17 cellular contexts compared by ENCODE assay signal in the genomic region with DNA sequence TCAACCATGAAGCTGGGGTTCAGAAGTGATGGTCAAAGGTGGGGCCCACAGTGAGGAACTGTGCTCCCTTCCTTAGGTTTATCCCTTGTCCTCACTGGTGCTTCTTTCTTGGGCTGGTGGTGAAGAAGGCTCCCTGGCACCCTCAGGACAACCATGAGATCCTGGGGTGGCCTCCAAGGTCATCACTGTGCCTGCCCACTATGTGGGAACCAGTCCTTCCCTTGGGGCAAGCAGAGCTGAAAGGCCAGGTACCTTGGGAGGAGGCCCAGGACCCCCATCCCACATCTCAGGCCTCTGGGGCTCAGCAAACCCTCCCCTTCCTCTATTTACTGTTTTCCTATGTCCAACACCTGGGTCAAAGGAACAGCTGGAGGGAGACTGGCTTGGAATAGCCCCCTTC. TPM values are rescaled to one million over a fixed set of nuclear protein-coding genes. Genes with fewer than 3 reads are reported as not detected.
DNase-seq lines count a peak whose midpoint lies in the region; ATAC-seq and TF ChIP-seq lines count a peak whose summit lies in the region.
"Had no signal": no experiment of that assay in that cellular context is flagged by ENCODE, and none has a peak within 500 bp of the region (broad histone marks: within the 10 kb centered on the region; RNA-seq: fewer than 3 reads in every experiment).

No MANE protein-coding gene starts in this region.

- H3K27ac ChIP-seq in neutrophil = peak overlapping the region; percentile 42
- H3K27ac ChIP-seq: 22Rv1, A549, GM23248, HL-60 had no signal

- CTCF ChIA-PET in activated naive CD4-positive, alpha-beta T cell treated with anti-CD3 and anti-CD28 coated beads, Interleukin-2, amount 10 ng/mL, durations not matched to agents 7 days and 5 days (lab: Charles Lee) = interaction anchor here (0.8 to 0.9 kb wide), 2 partner anchors 8 to 10 kb away, joined by 3 read pairs; no protein-coding TSS in a partner anchor
- CTCF ChIA-PET in activated naive CD4-positive, alpha-beta T cell treated with anti-CD3 and anti-CD28 coated beads for 36 hours (lab: Charles Lee) = interaction anchor here (0.7 to 1.2 kb wide), 2 partner anchors 11 to 145 kb away, joined by 3 to 5 read pairs; no protein-coding TSS in a partner anchor

- H3K4me3 ChIP-seq in neutrophil (ENCODE audit: low read depth in 1 of 2, low read length in 1 of 2) = no peak overlapping the region
- H3K4me3 ChIP-seq: A549, GM23248, HAP-1 had no signal

- H3K4me1 ChIP-seq in neutrophil (ENCODE audit: control insufficient read depth in 1 of 2, insufficient read depth in 1 of 2, low read depth in 1 of 2, low read length in 1 of 2) = peaks cover 8 to 15% of the 10 kb centered on the region in 2 experiments
- H3K4me1 ChIP-seq: A549, HAP-1 had no signal

- H3K4me3 Mint-ChIP-seq in activated naive CD4-positive, alpha-beta T cell treated with anti-CD3 and anti-CD28 coated beads, Interleukin-2, amount 10 ng/mL, durations not matched to agents 7 days and 5 days = no peak overlapping the region
- H3K4me3 Mint-ChIP-seq in activated naive CD4-positive, alpha-beta T cell treated with anti-CD3 and anti-CD28 coated beads for 36 hours = no peak overlapping the region
- no peak overlapping the region for H3K4me3 Mint-ChIP-seq in chondrocyte (ENCODE audit: unreplicated experiment)
- H3K4me3 Mint-ChIP-seq: CD4-positive, CD25-positive, alpha-beta regulatory T cell; CD8-positive, alpha-beta memory T cell had no signal

- no peak for ATAC-seq in GM19023 (IDR thresholded peaks at IDR 0.05; ENCODE audit: unreplicated experiment)

- H3K4me1 Mint-ChIP-seq in activated naive CD4-positive, alpha-beta T cell treated with anti-CD3 and anti-CD28 coated beads, Interleukin-2, amount 10 ng/mL, durations not matched to agents 7 days and 5 days = no peaks in the 10 kb centered on the region
- no peaks in the 10 kb centered on the region for H3K4me1 Mint-ChIP-seq in activated naive CD4-positive, alpha-beta T cell treated with anti-CD3 and anti-CD28 coated beads for 36 hours (ENCODE audit: low read depth)
- H3K4me1 Mint-ChIP-seq in chondrocyte (ENCODE audit: low read depth) = no peaks in the 10 kb centered on the region
- H3K4me1 Mint-ChIP-seq: CD4-positive, CD25-positive, alpha-beta regulatory T cell; CD8-positive, alpha-beta memory T cell had no signal

- TF ChIP-seq CTCF in chondrocyte (IDR thresholded peaks at IDR 0.05) (no peak), neutrophil (IDR thresholded peaks at IDR 0.05) (no peak)

- peak; percentile 10 for DNase-seq in activated naive CD4-positive, alpha-beta T cell treated with anti-CD3 and anti-CD28 coated beads, Interleukin-2, amount 10 ng/mL, durations not matched to agents 7 days and 5 days
- DNase-seq in activated naive CD4-positive, alpha-beta T cell treated with anti-CD3 and anti-CD28 coated beads for 36 hours = no peak
- DNase-seq in chondrocyte (ENCODE audit: low spot score) (peak; percentile 51), medulla oblongata (ENCODE audit: extremely low spot score) (no peak), NCI-H128 (lab: John Stamatoyannopoulos, UW; ENCODE audit: unreplicated experiment) (no peak)
- DNase-seq: Caco-2; CD4-positive, CD25-positive, alpha-beta regulatory T cell; CD8-positive, alpha-beta memory T cell; GM23248 had no signal

- no peaks in the 10 kb centered on the region for H3K9me3 Mint-ChIP-seq in activated naive CD4-positive, alpha-beta T cell treated with anti-CD3 and anti-CD28 coated beads, Interleukin-2, amount 10 ng/mL, durations not matched to agents 7 days and 5 days
- H3K9me3 Mint-ChIP-seq in activated naive CD4-positive, alpha-beta T cell treated with anti-CD3 and anti-CD28 coated beads for 36 hours = no peaks in the 10 kb centered on the region
- no peaks in the 10 kb centered on the region for H3K9me3 Mint-ChIP-seq in chondrocyte (ENCODE audit: low read depth)
- H3K9me3 Mint-ChIP-seq: CD4-positive, CD25-positive, alpha-beta regulatory T cell; CD8-positive, alpha-beta memory T cell had no signal

- no peak overlapping the region for H3K27ac Mint-ChIP-seq in activated naive CD4-positive, alpha-beta T cell treated with anti-CD3 and anti-CD28 coated beads, Interleukin-2, amount 10 ng/mL, durations not matched to agents 7 days and 5 days
- H3K27ac Mint-ChIP-seq in activated naive CD4-positive, alpha-beta T cell treated with anti-CD3 and anti-CD28 coated beads for 36 hours = no peak overlapping the region
- H3K27ac Mint-ChIP-seq in chondrocyte (ENCODE audit: unreplicated experiment) = no peak overlapping the region

- peaks cover 14% of the 10 kb centered on the region for H3K27me3 Mint-ChIP-seq in activated naive CD4-positive, alpha-beta T cell treated with anti-CD3 and anti-CD28 coated beads, Interleukin-2, amount 10 ng/mL, durations not matched to agents 7 days and 5 days
- H3K27me3 Mint-ChIP-seq in activated naive CD4-positive, alpha-beta T cell treated with anti-CD3 and anti-CD28 coated beads for 36 hours (ENCODE audit: low read depth) = no peaks in the 10 kb centered on the region
- H3K27me3 Mint-ChIP-seq in chondrocyte (ENCODE audit: low read depth) = no peaks in the 10 kb centered on the region
- H3K27me3 Mint-ChIP-seq: CD4-positive, CD25-positive, alpha-beta regulatory T cell had no signal

- H3K36me3 Mint-ChIP-seq in activated naive CD4-positive, alpha-beta T cell treated with anti-CD3 and anti-CD28 coated beads, Interleukin-2, amount 10 ng/mL, durations not matched to agents 7 days and 5 days = no peaks in the 10 kb centered on the region
- H3K36me3 Mint-ChIP-seq in activated naive CD4-positive, alpha-beta T cell treated with anti-CD3 and anti-CD28 coated beads for 36 hours (ENCODE audit: low read depth) = no peaks in the 10 kb centered on the region
- H3K36me3 Mint-ChIP-seq in chondrocyte (ENCODE audit: low read depth) = peaks cover 3% of the 10 kb centered on the region
- H3K36me3 Mint-ChIP-seq: CD8-positive, alpha-beta memory T cell had no signal

- intact Hi-C loops in activated naive CD4-positive, alpha-beta T cell treated with anti-CD3 and anti-CD28 coated beads for 36 hours (cut with micrococcal nuclease) = no loop called here

- no peaks in the 10 kb centered on the region for H3K36me3 ChIP-seq in neutrophil
- H3K36me3 ChIP-seq: HAP-1 had no signal

- H3K9me3 ChIP-seq in neutrophil = no peaks in the 10 kb centered on the region
- H3K9me3 ChIP-seq: A549, Caco-2 had no signal

- H3K27me3 ChIP-seq in neutrophil = no peaks in the 10 kb centered on the region

RNA-seq across cellular contexts. Expression of a gene that starts 0.5 kb away (rescaled TPM):
- not detected for total RNA-seq in activated naive CD4-positive, alpha-beta T cell treated with anti-CD3 and anti-CD28 coated beads for 36 hours
- total RNA-seq in chondrocyte = not detected in 3 replicates
- total RNA-seq: Caco-2; CD4-positive, CD25-positive, alpha-beta regulatory T cell; CD8-positive, alpha-beta memory T cell; GM23248; H4; HT1080 had no signal

RNA-seq across cellular contexts. Expression of a gene that starts 18.4 kb away (rescaled TPM):
- not detected for total RNA-seq in activated naive CD4-positive, alpha-beta T cell treated with anti-CD3 and anti-CD28 coated beads for 36 hours
- total RNA-seq in chondrocyte = not detected in 3 replicates
- total RNA-seq: Caco-2; CD4-positive, CD25-positive, alpha-beta regulatory T cell; CD8-positive, alpha-beta memory T cell; GM23248; H4; HT1080 had no signal

RNA-seq across cellular contexts. Expression of a gene that starts 29.1 kb away (rescaled TPM):
- under 1 TPM in 1 of 2 experiments, not detected in 1; 0.69 TPM for total RNA-seq in activated naive CD4-positive, alpha-beta T cell treated with anti-CD3 and anti-CD28 coated beads for 36 hours
- total RNA-seq in chondrocyte = not detected in 3 replicates
- total RNA-seq: Caco-2; CD4-positive, CD25-positive, alpha-beta regulatory T cell; GM23248; H4 had no signal

RNA-seq across cellular contexts. Expression of a gene that starts 39.6 kb away (rescaled TPM):
- total RNA-seq in activated naive CD4-positive, alpha-beta T cell treated with anti-CD3 and anti-CD28 coated beads for 36 hours = 10 to 100 TPM; 12.1 to 13.0 TPM
- total RNA-seq in chondrocyte = 32.0 to 33.7 TPM (median 32.9 TPM) in 3 replicates

RNA-seq across cellular contexts. Expression of a gene that starts 45.1 kb away (rescaled TPM):
- total RNA-seq in activated naive CD4-positive, alpha-beta T cell treated with anti-CD3 and anti-CD28 coated beads for 36 hours = 10 to 100 TPM; 42.0 to 44.6 TPM
- 35.5 to 51.8 TPM (median 38.2 TPM) in 3 replicates for total RNA-seq in chondrocyte

Comparison
In these comparisons a context has a peak if more than half of its experiments do, and no peak if none do; other contexts are left out.
1. DNase-seq: peak in activated naive CD4-positive, alpha-beta T cell treated with anti-CD3 and anti-CD28 coated beads, Interleukin-2, amount 10 ng/mL, durations not matched to agents 7 days and 5 days (single experiment) and chondrocyte (single experiment); none in activated naive CD4-positive, alpha-beta T cell treated with anti-CD3 and anti-CD28 coated beads for 36 hours (single experiment), medulla oblongata (single experiment) and NCI-H128 (single experiment).